8 cellular contexts compared by ENCODE assay signal in genomic region chr9:135075234-135076142, GRCh38. TPM values are rescaled to one million over a fixed set of nuclear protein-coding genes. Genes with fewer than 3 reads are reported as not detected.
DNase-seq lines count a peak whose midpoint lies in the region; ATAC-seq and TF ChIP-seq lines count a peak whose summit lies in the region.

No MANE protein-coding gene starts in this region.

- peak overlapping the region; percentile 18 for H3K4me3 ChIP-seq in AG09309 (ENCODE audit: control insufficient read depth, low read depth, low read length)
- H3K4me3 ChIP-seq in effector memory CD4-positive, alpha-beta T cell (ENCODE audit: insufficient read depth, low read depth, low read length, poor library complexity, severe bottlenecking), result no peak overlapping the region

- H3K27ac Mint-ChIP-seq in neural crest cell (ENCODE audit: unreplicated experiment), result no peak overlapping the region

- no peak for DNase-seq in AG09309 (ENCODE audit: low read depth)
- peak; percentile 46 for DNase-seq in NCI-H1694 treated with DMSO at 0.1 percent for 48 hours (lab: John Stamatoyannopoulos, UW)
- DNase-seq in fibroblast of gingiva (ENCODE audit: low read depth), result peak; percentile 41
- no peak for DNase-seq in neural crest cell (ENCODE audit: low read depth, low spot score)
- no peak for DNase-seq in GM10266 (ENCODE audit: extremely low spot score)
- DNase-seq in effector memory CD4-positive, alpha-beta T cell, result no peak
- no peak for DNase-seq in NCI-H187 (lab: John Stamatoyannopoulos, UW)

- H3K36me3 Mint-ChIP-seq in neural crest cell (ENCODE audit: low read depth), result no peaks in the 10 kb centered on the region

- no peaks in the 10 kb centered on the region for H3K27me3 ChIP-seq in effector memory CD4-positive, alpha-beta T cell (replicated peaks; ENCODE audit: control insufficient read depth, insufficient read depth, low read length, poor library complexity, severe bottlenecking)

- TF ChIP-seq CTCF in AG09309 (IDR thresholded peaks at IDR 0.05; ENCODE audit: control insufficient read depth, insufficient read depth, low read depth, low read length, missing control alignments) (no peak), neural crest cell (conservative IDR thresholded peaks at IDR 0.05) (no peak), GM10266 (IDR thresholded peaks at IDR 0.05; ENCODE audit: control insufficient read depth, insufficient read depth, low read depth, missing control alignments) (no peak)

- H3K27me3 Mint-ChIP-seq in neural crest cell (ENCODE audit: low read depth), result peaks cover 32% of the 10 kb centered on the region

- H3K9me3 ChIP-seq in effector memory CD4-positive, alpha-beta T cell (ENCODE audit: control insufficient read depth, low read length), result no peaks in the 10 kb centered on the region

- no peak overlapping the region for H3K27ac ChIP-seq in effector memory CD4-positive, alpha-beta T cell (ENCODE audit: insufficient read depth, low read length, poor library complexity, severe bottlenecking)

- no peaks in the 10 kb centered on the region for H3K4me1 ChIP-seq in effector memory CD4-positive, alpha-beta T cell (ENCODE audit: control insufficient read depth, insufficient read depth, low read length, poor library complexity, severe bottlenecking)

- TF ChIP-seq POLR2A in GM18505 (IDR thresholded peaks at IDR 0.05; ENCODE audit: borderline replicate concordance, extremely low read depth, insufficient read depth, insufficient read length), result no peak

- no peaks in the 10 kb centered on the region for H3K9me3 Mint-ChIP-seq in neural crest cell

- no peak for ATAC-seq in GM18505 (IDR thresholded peaks at IDR 0.05; ENCODE audit: unreplicated experiment)

- no peaks in the 10 kb centered on the region for H3K36me3 ChIP-seq in effector memory CD4-positive, alpha-beta T cell (ENCODE audit: control insufficient read depth, insufficient read depth, low read length)

- peaks cover 21% of the 10 kb centered on the region for H3K4me1 Mint-ChIP-seq in neural crest cell

- H3K4me3 Mint-ChIP-seq in neural crest cell, result peak overlapping the region; percentile 84

RNA-seq across cellular contexts. Expression of gene OLFM1, which starts 12.0 kb away (rescaled TPM):
- total RNA-seq in neural crest cell, result 23.3 and 27.2 TPM in 2 replicates

Comparison
In these comparisons a context has a peak if more than half of its experiments do, and no peak if none do; other contexts are left out.
1. DNase-seq: peak in NCI-H1694 treated with DMSO at 0.1 percent for 48 hours (single experiment) and fibroblast of gingiva (single experiment); none in AG09309 (single experiment), neural crest cell (single experiment), GM10266 (single experiment), effector memory CD4-positive, alpha-beta T cell (0 of 3) and NCI-H187 (0 of 2).